8 cellular contexts compared by ENCODE assay signal in genomic region chr16:50065624-50066481, GRCh38. TPM values are rescaled to one million over a fixed set of nuclear protein-coding genes. Genes with fewer than 3 reads are reported as not detected.
DNase-seq lines count a peak whose midpoint lies in the region; ATAC-seq, FAIRE-seq and TF ChIP-seq lines count a peak whose summit lies in the region.

HEATR3 (plus strand) TSS chr16:50065970; CDS start chr16:50066132, 162 bp downstream.

- peak; percentile 84 for ATAC-seq in GM19035 (IDR thresholded peaks at IDR 0.05; ENCODE audit: unreplicated experiment)
- ATAC-seq in HG03342 (IDR thresholded peaks at IDR 0.05; ENCODE audit: unreplicated experiment) = peak; percentile 72
- ATAC-seq in activated CD4-positive, CD25-positive, alpha-beta regulatory T cell treated with anti-CD3 and anti-CD28 coated beads, Interleukin-2, amount 50 U/mL, for 24 hours = peak; percentile 84 to 85

- DNase-seq in AG09319 (ENCODE audit: extremely low read depth, low read depth) = peak; percentile 84
- DNase-seq in NCI-H446 (lab: John Stamatoyannopoulos, UW) = peak; percentile 41 to 89
- peak; percentile 90 for DNase-seq in cerebellar cortex (ENCODE audit: low spot score)
- peak; percentile 97 for DNase-seq in kidney
- DNase-seq in stimulated activated CD4-positive, alpha-beta T cell treated with anti-CD3 and anti-CD28 coated beads, Interleukin-15, amount 100 ng/mL, for 1 hour (ENCODE audit: low read depth in 1 of 2, low spot score in 1 of 2) = peak; percentile 91 to 96

- H3K4me1 ChIP-seq in kidney (ENCODE audit: control insufficient read depth in 1 of 2, insufficient read depth in 1 of 2, low read depth in 1 of 2, low read length in 2 of 2) = peaks cover 0 to 16% of the 10 kb centered on the region in 2 donors

- peaks cover 2 to 3% of the 10 kb centered on the region in 2 donors for H3K36me3 ChIP-seq in kidney (ENCODE audit: control insufficient read depth in 1 of 2, insufficient read depth in 2 of 2, low read length in 2 of 2)

- peak within 1 kb of the TSS; percentile 88 to 93 for H3K27ac ChIP-seq in kidney (ENCODE audit: low read depth in 2 of 2, low read length in 2 of 2)

- no peak for TF ChIP-seq CTCF in AG09319 (IDR thresholded peaks at IDR 0.05; ENCODE audit: low read depth, low read length)
- no peak for TF ChIP-seq CTCF in kidney (IDR thresholded peaks at IDR 0.05; ENCODE audit: borderline replicate concordance, extremely low read depth, insufficient read depth)

- FAIRE-seq in kidney (lab: Jason Lieb, UNC) = no peak

- peak within 1 kb of the TSS; percentile 62 to 72 for H3K9ac ChIP-seq in kidney (ENCODE audit: low read length in 2 of 2)

- intact Hi-C loops in kidney (cut with DNase I) = no loop called here

- peak within 1 kb of the TSS; percentile 82 to 86 for H3K4me3 ChIP-seq in kidney (ENCODE audit: low read length in 2 of 2)

- no peaks in the 10 kb centered on the region for H3K9me3 ChIP-seq in kidney (ENCODE audit: control insufficient read depth in 1 of 2, low read length in 2 of 2)

RNA-seq across cellular contexts. Expression of gene HEATR3, which starts in this region (rescaled TPM):
- 19.5 TPM for total RNA-seq in kidney
- polyA plus RNA-seq in kidney (ENCODE audit: insufficient read depth, low read depth, low replicate concordance) = 8.9 TPM

Comparison
In these comparisons a context has a peak if more than half of its experiments do, and no peak if none do; other contexts are left out.
1. Peak in every context shown above with its lines: DNase-seq, ATAC-seq, H3K4me3 ChIP-seq and H3K27ac ChIP-seq.